ENCODE assay signal across 1 cellular context in genomic region chr7:138500892-138501291, GRCh38.
A peak's percentile ranks its signal among the peaks of the same experiment; 100 is the strongest.
TF ChIP-seq lines count a peak whose summit lies in the region.

No MANE protein-coding gene starts in this region.

TF ChIP-seq in HepG2, 621 proteins besides CTCF, POLR2A, EP300 and RAD21 (continued from another document):
- no peak for TF ChIP-seq ZNF432 (CRISPR knock-in tag; IDR thresholded peaks at IDR 0.05; ENCODE audit: borderline replicate concordance)
- TF ChIP-seq SMAD3 (CRISPR knock-in tag; IDR thresholded peaks at IDR 0.05), result no peak
- TF ChIP-seq, protein P1, sequence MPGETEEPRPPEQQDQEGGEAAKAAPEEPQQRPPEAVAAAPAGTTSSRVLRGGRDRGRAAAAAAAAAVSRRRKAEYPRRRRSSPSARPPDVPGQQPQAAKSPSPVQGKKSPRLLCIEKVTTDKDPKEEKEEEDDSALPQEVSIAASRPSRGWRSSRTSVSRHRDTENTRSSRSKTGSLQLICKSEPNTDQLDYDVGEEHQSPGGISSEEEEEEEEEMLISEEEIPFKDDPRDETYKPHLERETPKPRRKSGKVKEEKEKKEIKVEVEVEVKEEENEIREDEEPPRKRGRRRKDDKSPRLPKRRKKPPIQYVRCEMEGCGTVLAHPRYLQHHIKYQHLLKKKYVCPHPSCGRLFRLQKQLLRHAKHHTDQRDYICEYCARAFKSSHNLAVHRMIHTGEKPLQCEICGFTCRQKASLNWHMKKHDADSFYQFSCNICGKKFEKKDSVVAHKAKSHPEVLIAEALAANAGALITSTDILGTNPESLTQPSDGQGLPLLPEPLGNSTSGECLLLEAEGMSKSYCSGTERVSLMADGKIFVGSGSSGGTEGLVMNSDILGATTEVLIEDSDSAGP (CRISPR knock-in tag; IDR thresholded peaks at IDR 0.05; ENCODE audit: borderline replicate concordance), result no peak
- no peak for TF ChIP-seq ZNF343 (CRISPR knock-in tag; IDR thresholded peaks at IDR 0.05)
- TF ChIP-seq KLF15 (CRISPR knock-in tag; IDR thresholded peaks at IDR 0.05; ENCODE audit: borderline replicate concordance), result no peak
- TF ChIP-seq FOXP1 (IDR thresholded peaks at IDR 0.05), result no peak
- TF ChIP-seq FOXP1 (CRISPR knock-in tag; IDR thresholded peaks at IDR 0.05), result 0 out of 2 replicates have a peak, but pooled peaks have one; percentile 18
- TF ChIP-seq AGO2 (optimal IDR thresholded peaks at IDR 0.05; ENCODE audit: low read depth, low read length), result peak; percentile 4
- 0 out of 2 replicates have a peak, but pooled peaks have one; percentile 15 for TF ChIP-seq CEBPB (IDR thresholded peaks at IDR 0.05; ENCODE audit: borderline replicate concordance, low read depth, low read length)
- no peak for TF ChIP-seq KAT8 (CRISPR knock-in tag; IDR thresholded peaks at IDR 0.05)
- no peak for TF ChIP-seq E2F2 (CRISPR knock-in tag; IDR thresholded peaks at IDR 0.05; ENCODE audit: borderline replicate concordance)
- no peak for TF ChIP-seq TAF1 (CRISPR knock-in tag; IDR thresholded peaks at IDR 0.05)
- TF ChIP-seq FOSL2 (CRISPR knock-in tag; IDR thresholded peaks at IDR 0.05), result peak; percentile 30; the same call in 1 of the 2 replicates
- TF ChIP-seq KDM2A (CRISPR knock-in tag; IDR thresholded peaks at IDR 0.05; ENCODE audit: borderline replicate concordance, low read depth), result no peak
- TF ChIP-seq PRDM4 (CRISPR knock-in tag; IDR thresholded peaks at IDR 0.05; ENCODE audit: borderline replicate concordance), result no peak
- TF ChIP-seq RERE (CRISPR knock-in tag; IDR thresholded peaks at IDR 0.05; ENCODE audit: low read depth), result no peak
- no peak for TF ChIP-seq ZNF839 (CRISPR knock-in tag; IDR thresholded peaks at IDR 0.05; ENCODE audit: borderline replicate concordance)
